Comparison of ENCODE assay signal across 7 cellular contexts in the genomic region with DNA sequence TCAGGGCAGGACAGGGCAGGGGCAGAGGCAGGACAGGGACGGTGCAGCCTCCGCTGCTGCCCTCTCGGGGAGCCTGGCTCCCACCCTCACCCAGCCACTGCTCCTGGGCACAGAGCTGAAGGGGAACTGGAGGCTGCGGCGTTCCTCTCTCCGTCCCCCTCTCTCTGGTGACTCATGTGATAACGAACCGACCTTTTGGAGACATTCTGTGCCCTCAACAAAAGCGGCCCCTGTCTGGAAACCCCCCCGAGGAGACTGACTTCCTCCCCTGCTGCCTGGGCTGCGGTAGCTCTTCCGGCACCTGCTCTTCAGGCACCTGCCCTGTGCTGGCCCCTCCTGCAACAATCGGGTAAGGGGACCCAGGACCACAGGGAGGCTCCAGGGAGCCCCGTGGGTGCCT.
DNase-seq lines count a peak whose midpoint lies in the region; ATAC-seq lines count a peak whose summit lies in the region.
"Not testable (repeated sequence)": the region's sequence is repeated elsewhere in the genome, so short reads cannot be mapped to it uniquely, and the experiment has no call there.

No MANE protein-coding gene starts in this region.

- not testable (repeated sequence) for H3K36me3 Mint-ChIP-seq in T-helper 1 cell treated with Interleukin-12 subunit alpha and Interleukin-12 subunit beta and Interleukin-4 antibody, amounts not matched to agents 30 μg/mL and 1 μg/mL, for 36 hours (ENCODE audit: low read depth); activated T-cell treated with anti-CD3 and anti-CD28 coated beads, Interleukin-2, amount 50 U/mL, for 4 hours (ENCODE audit: insufficient read depth); effector memory CD8-positive, alpha-beta T cell (ENCODE audit: insufficient read depth)

- H3K4me3 Mint-ChIP-seq in T-helper 1 cell treated with Interleukin-12 subunit alpha and Interleukin-12 subunit beta and Interleukin-4 antibody, amounts not matched to agents 30 μg/mL and 1 μg/mL, for 36 hours: peak overlapping the region; percentile 62
- peak overlapping the region; percentile 49 for H3K4me3 Mint-ChIP-seq in activated T-cell treated with anti-CD3 and anti-CD28 coated beads, Interleukin-2, amount 50 U/mL, for 4 hours
- H3K4me3 Mint-ChIP-seq in effector memory CD8-positive, alpha-beta T cell: peak overlapping the region; percentile 75

- peak; percentile 75 for DNase-seq in activated T-cell treated with anti-CD3 and anti-CD28 coated beads, Interleukin-2, amount 50 U/mL, for 4 hours
- DNase-seq in effector memory CD8-positive, alpha-beta T cell: peak; percentile 72 to 74 (median 74)
- peak; percentile 1 for DNase-seq in middle frontal gyrus (ENCODE audit: extremely low spot score, low spot score)
- peak; percentile 50 to 69 (median 62) for DNase-seq in stimulated activated CD4-positive, alpha-beta T cell treated with anti-CD3 and anti-CD28 coated beads, TNF-alpha, amount 100 ng/mL, for 1 hour (ENCODE audit: low read depth in 3 of 3, low spot score in 1 of 3)

- H3K27ac Mint-ChIP-seq in T-helper 1 cell treated with Interleukin-12 subunit alpha and Interleukin-12 subunit beta and Interleukin-4 antibody, amounts not matched to agents 30 μg/mL and 1 μg/mL, for 36 hours: peak overlapping the region; percentile 95
- peak overlapping the region; percentile 90 to 94 for H3K27ac Mint-ChIP-seq in effector memory CD8-positive, alpha-beta T cell

- not testable (repeated sequence) for H3K9me3 Mint-ChIP-seq in T-helper 1 cell treated with Interleukin-12 subunit alpha and Interleukin-12 subunit beta and Interleukin-4 antibody, amounts not matched to agents 30 μg/mL and 1 μg/mL, for 36 hours; activated T-cell treated with anti-CD3 and anti-CD28 coated beads, Interleukin-2, amount 50 U/mL, for 4 hours; effector memory CD8-positive, alpha-beta T cell

- ATAC-seq in GM18907 (IDR thresholded peaks at IDR 0.05; ENCODE audit: unreplicated experiment) (peak; percentile 59), HG03135 (IDR thresholded peaks at IDR 0.05; ENCODE audit: unreplicated experiment) (peak; percentile 53)
- peak; percentile 90 to 92 for ATAC-seq in activated T-cell treated with anti-CD3 and anti-CD28 coated beads, Interleukin-2, amount 50 U/mL, for 4 hours
- ATAC-seq in effector memory CD8-positive, alpha-beta T cell (replicated peaks): peak; percentile 87

- not testable (repeated sequence) for H3K27me3 Mint-ChIP-seq in T-helper 1 cell treated with Interleukin-12 subunit alpha and Interleukin-12 subunit beta and Interleukin-4 antibody, amounts not matched to agents 30 μg/mL and 1 μg/mL, for 36 hours (ENCODE audit: low read depth); activated T-cell treated with anti-CD3 and anti-CD28 coated beads, Interleukin-2, amount 50 U/mL, for 4 hours (ENCODE audit: low read depth); effector memory CD8-positive, alpha-beta T cell

- H3K4me1 Mint-ChIP-seq in T-helper 1 cell treated with Interleukin-12 subunit alpha and Interleukin-12 subunit beta and Interleukin-4 antibody, amounts not matched to agents 30 μg/mL and 1 μg/mL, for 36 hours (ENCODE audit: low read depth); activated T-cell treated with anti-CD3 and anti-CD28 coated beads, Interleukin-2, amount 50 U/mL, for 4 hours (ENCODE audit: low read depth); effector memory CD8-positive, alpha-beta T cell (ENCODE audit: low read depth in 2 of 2): not testable (repeated sequence)

Comparison
In these comparisons a context has a peak if more than half of its experiments do, and no peak if none do; other contexts are left out.
1. Peak in every context shown above with its lines: DNase-seq and ATAC-seq.
2. DNase-seq: peak in every context shown above with its lines; median percentile 75 in activated T-cell treated with anti-CD3 and anti-CD28 coated beads, Interleukin-2, amount 50 U/mL, for 4 hours; 74 in effector memory CD8-positive, alpha-beta T cell; 62 in stimulated activated CD4-positive, alpha-beta T cell treated with anti-CD3 and anti-CD28 coated beads, TNF-alpha, amount 100 ng/mL, for 1 hour; 1 in middle frontal gyrus.